ENCODE assay signal across 18 cellular contexts in the genomic region with DNA sequence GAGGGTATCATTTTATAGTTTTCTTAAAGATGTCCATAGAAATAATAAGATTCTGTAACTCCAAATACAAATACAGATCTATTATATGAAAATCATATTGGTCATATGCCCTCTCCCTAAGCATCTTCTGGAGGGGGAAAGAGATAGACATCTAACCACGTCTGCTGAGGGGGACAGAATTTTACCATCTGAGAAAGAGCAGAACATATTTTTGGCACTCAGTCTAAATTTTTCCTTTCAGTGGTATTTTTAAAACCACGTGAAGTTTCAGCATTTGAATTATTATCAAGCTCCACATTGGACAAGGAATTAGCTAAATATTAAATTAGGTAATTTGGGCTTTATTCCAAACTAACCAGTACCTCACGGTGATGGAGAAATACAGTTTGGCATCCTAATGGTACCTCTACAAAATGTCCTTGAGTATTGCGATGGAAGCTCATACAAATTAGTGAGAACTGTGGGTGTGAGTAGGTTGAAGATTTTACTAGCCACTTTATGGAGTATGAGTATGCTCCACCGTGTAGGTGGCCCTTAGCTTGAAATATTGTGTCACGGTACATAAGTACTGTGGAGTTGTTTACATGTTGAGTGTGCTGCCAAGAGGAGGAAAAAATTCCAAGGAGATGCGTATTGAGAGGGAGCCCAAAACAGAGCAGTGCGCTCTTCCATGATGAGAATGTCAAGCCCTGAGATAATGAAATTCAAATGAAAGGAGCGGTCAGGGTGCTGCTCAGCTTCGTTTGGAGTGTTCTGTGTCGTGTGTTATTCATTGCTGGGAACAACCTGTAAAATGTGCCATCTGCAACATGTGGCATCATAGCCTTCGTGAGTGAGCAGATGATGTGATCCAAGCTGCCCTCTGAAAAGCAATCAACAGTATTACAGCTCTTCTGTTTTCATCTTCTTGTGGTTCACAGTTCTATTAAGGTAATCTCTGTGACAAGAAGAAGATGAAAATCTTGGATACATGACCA. TPM values are rescaled to one million over a fixed set of nuclear protein-coding genes. Genes with fewer than 3 reads are reported as not detected.
A peak's percentile ranks its signal among the peaks of the same experiment; 100 is the strongest.
DNase-seq lines count a peak whose midpoint lies in the region; ATAC-seq and TF ChIP-seq lines count a peak whose summit lies in the region.
"Had no signal": no experiment of that assay in that cellular context is flagged by ENCODE, and none has a peak within 500 bp of the region (broad histone marks: within the 10 kb centered on the region; RNA-seq: fewer than 3 reads in every experiment).

No MANE protein-coding gene starts in this region.

- ATAC-seq in esophagus mucosa, result no peak

- H4K20me1 ChIP-seq in SK-N-SH (ENCODE audit: insufficient read depth), result no peaks in the 10 kb centered on the region

- no peak overlapping the region for H3K4me3 ChIP-seq in SK-N-SH (ENCODE audit: low read depth in 2 of 2, low read length in 1 of 2)
- H3K4me3 ChIP-seq: breast epithelium, SJCRH30 had no signal

- no peaks in the 10 kb centered on the region for H3K79me2 ChIP-seq in SK-N-SH (ENCODE audit: insufficient read depth)

- H2AFZ ChIP-seq in SK-N-SH (ENCODE audit: low read depth), result no peak overlapping the region

- POLR2A ChIA-PET in SK-N-SH (lab: Yijun Ruan, JAX), result no interaction called here

- H3K4me2 ChIP-seq in SK-N-SH, result no peak overlapping the region

- CTCF ChIA-PET in SK-N-SH (lab: Yijun Ruan, JAX), result interaction anchor here (0.9 kb wide), 1 partner anchor 13 kb away, joined by 3 read pairs; no protein-coding TSS in a partner anchor

- 64% methylated on average over 12 of the region's 12 CpGs for WGBS in SK-N-SH (ENCODE audit: low lambda C conversion rate)

- no peaks in the 10 kb centered on the region for H3K9me2 ChIP-seq in SK-N-SH

- no peak overlapping the region for H3K9ac ChIP-seq in SK-N-SH

- no peak for TF ChIP-seq EP300 in SK-N-SH (IDR thresholded peaks at IDR 0.05; ENCODE audit: borderline replicate concordance in 1 of 2, low read depth in 1 of 2, low read length in 1 of 2)

- no peak for TF ChIP-seq CTCF in SK-N-SH (IDR thresholded peaks at IDR 0.05)

- peak; percentile 8 for DNase-seq in stimulated activated CD4-positive, alpha-beta T cell treated with anti-CD3 and anti-CD28 coated beads, Interleukin-4, amount 100 ng/mL, for 24 hours
- no peak for DNase-seq in stimulated activated CD4-positive, alpha-beta T cell treated with anti-CD3 and anti-CD28 coated beads, Interleukin-4, amount 100 ng/mL, for 4 hours
- DNase-seq in SK-N-SH (no peak), fibroblast of peridontal ligament (ENCODE audit: extremely low read depth) (peak; percentile 21), GM19240 (ENCODE audit: insufficient read length, low spot score) (no peak), retina (no peak), T-helper 1 cell (no peak)
- DNase-seq: activated CD4-positive, alpha-beta T cell treated with anti-CD3 and anti-CD28 coated beads, Interleukin-2, amount 50 U/mL, for 48 hours; activated gamma-delta T cell treated with Interleukin-2 at 50 U/mL for 16 hours; DMS153; effector CD4-positive, alpha-beta T cell; immature natural killer cell; NCI-H1105 treated with DMSO at 0.1 percent for 48 hours; NCI-H345; nephron progenitor cell; SJCRH30 had no signal

- no peaks in the 10 kb centered on the region; a peak in 2 of 4 replicates for H3K4me1 ChIP-seq in SK-N-SH (ENCODE audit: control insufficient read depth in 1 of 2, insufficient read depth in 2 of 2, low read depth in 1 of 2, low read length in 1 of 2)
- H3K4me1 ChIP-seq: breast epithelium had no signal

- no peak overlapping the region; a peak in 1 of 4 replicates for H3K27ac ChIP-seq in SK-N-SH (ENCODE audit: low read depth in 2 of 2, low read length in 1 of 2)
- H3K27ac ChIP-seq: breast epithelium, SJCRH30 had no signal

- TF ChIP-seq RAD21 in SK-N-SH (IDR thresholded peaks at IDR 0.05; ENCODE audit: low read length), result no peak

- no peaks in the 10 kb centered on the region for H3K9me3 ChIP-seq in SK-N-SH
- H3K9me3 ChIP-seq: breast epithelium, SJCRH30 had no signal

- H3F3A ChIP-seq in SK-N-SH (replicated peaks; ENCODE audit: insufficient read depth), result no peaks in the 10 kb centered on the region

- no peaks in the 10 kb centered on the region for H3K36me3 ChIP-seq in SK-N-SH (replicated peaks in 1 of 2; ENCODE audit: control insufficient read depth in 1 of 2, insufficient read depth in 2 of 2, low read length in 1 of 2)
- H3K36me3 ChIP-seq: breast epithelium, SJCRH30 had no signal

- no peaks in the 10 kb centered on the region for H3K27me3 ChIP-seq in SK-N-SH (ENCODE audit: insufficient read depth)
- H3K27me3 ChIP-seq: breast epithelium, SJCRH30 had no signal

TF ChIP-seq in SK-N-SH, 30 proteins besides CTCF, POLR2A, EP300 and RAD21:
- TF ChIP-seq, protein P1, sequence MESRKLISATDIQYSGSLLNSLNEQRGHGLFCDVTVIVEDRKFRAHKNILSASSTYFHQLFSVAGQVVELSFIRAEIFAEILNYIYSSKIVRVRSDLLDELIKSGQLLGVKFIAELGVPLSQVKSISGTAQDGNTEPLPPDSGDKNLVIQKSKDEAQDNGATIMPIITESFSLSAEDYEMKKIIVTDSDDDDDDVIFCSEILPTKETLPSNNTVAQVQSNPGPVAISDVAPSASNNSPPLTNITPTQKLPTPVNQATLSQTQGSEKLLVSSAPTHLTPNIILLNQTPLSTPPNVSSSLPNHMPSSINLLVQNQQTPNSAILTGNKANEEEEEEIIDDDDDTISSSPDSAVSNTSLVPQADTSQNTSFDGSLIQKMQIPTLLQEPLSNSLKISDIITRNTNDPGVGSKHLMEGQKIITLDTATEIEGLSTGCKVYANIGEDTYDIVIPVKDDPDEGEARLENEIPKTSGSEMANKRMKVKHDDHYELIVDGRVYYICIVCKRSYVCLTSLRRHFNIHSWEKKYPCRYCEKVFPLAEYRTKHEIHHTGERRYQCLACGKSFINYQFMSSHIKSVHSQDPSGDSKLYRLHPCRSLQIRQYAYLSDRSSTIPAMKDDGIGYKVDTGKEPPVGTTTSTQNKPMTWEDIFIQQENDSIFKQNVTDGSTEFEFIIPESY (IDR thresholded peaks at IDR 0.05; ENCODE audit: borderline replicate concordance, low read depth), result no peak
- TF ChIP-seq NRF1 (IDR thresholded peaks at IDR 0.05; ENCODE audit: low read depth, low read length), result no peak
- TF ChIP-seq NFIC (IDR thresholded peaks at IDR 0.05; ENCODE audit: borderline replicate concordance), result peak; percentile 44; the same call in 1 of the 2 replicates
- no peak for TF ChIP-seq TAF1 (IDR thresholded peaks at IDR 0.05; ENCODE audit: borderline replicate concordance, low read depth, low read length)
- TF ChIP-seq, protein P2, sequence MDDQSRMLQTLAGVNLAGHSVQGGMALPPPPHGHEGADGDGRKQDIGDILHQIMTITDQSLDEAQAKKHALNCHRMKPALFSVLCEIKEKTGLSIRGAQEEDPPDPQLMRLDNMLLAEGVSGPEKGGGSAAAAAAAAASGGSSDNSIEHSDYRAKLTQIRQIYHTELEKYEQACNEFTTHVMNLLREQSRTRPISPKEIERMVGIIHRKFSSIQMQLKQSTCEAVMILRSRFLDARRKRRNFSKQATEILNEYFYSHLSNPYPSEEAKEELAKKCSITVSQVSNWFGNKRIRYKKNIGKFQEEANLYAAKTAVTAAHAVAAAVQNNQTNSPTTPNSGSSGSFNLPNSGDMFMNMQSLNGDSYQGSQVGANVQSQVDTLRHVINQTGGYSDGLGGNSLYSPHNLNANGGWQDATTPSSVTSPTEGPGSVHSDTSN (IDR thresholded peaks at IDR 0.05), result peak; percentile 46
- TF ChIP-seq GABPA (IDR thresholded peaks at IDR 0.05; ENCODE audit: low read depth), result no peak
- TF ChIP-seq TCF12 (IDR thresholded peaks at IDR 0.05), result peak; percentile 68
TF ChIP-seq in SK-N-SH: peak in this region for 3.

RNA-seq across cellular contexts. Expression of a gene that starts 48.4 kb away (rescaled TPM):
- polyA plus RNA-seq in SK-N-SH (2012; rRNA removed), result 5.0 and 8.6 TPM in 2 replicates
- polyA plus RNA-seq in SK-N-SH (2012; cell fraction: cytosol; rRNA removed), result 6.7 and 7.5 TPM in 2 replicates
- polyA plus RNA-seq in SK-N-SH (2012; cell fraction: nucleus; rRNA removed), result 4.5 and 6.9 TPM in 2 replicates
- total RNA-seq in esophagus mucosa, result 34.8 TPM

Comparison
In these comparisons a context has a peak if more than half of its experiments do, and no peak if none do; other contexts are left out.
1. DNase-seq: peak in stimulated activated CD4-positive, alpha-beta T cell treated with anti-CD3 and anti-CD28 coated beads, Interleukin-4, amount 100 ng/mL, for 24 hours (single experiment) and fibroblast of peridontal ligament (single experiment); none in stimulated activated CD4-positive, alpha-beta T cell treated with anti-CD3 and anti-CD28 coated beads, Interleukin-4, amount 100 ng/mL, for 4 hours (0 of 2), SK-N-SH (single experiment), GM19240 (single experiment), retina (single experiment) and T-helper 1 cell (0 of 5).